Comparison of ENCODE assay signal across 12 cellular contexts in the genomic region with DNA sequence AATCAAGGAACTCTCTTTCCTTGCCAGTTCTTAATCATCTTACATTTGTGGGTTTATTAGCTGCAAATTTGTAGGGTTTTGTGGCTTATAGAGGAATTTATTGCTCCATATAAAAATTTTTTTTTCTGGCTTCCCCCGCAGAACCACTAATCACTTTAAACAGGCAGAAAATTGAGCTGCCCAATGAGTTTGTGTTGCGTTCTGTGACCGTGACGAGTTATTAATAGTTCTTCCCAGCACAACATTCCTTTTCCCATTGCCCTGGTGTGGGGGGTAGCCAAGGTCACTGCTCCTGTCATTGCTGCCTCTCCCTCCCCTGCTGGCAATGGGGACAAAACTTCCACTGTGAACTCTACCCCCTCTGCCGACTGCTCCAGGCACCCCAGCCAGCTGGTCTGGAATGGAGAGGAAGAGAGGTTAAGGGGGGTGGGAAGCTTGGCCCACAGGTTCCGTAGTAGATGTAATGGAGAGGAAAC. TPM values are rescaled to one million over a fixed set of nuclear protein-coding genes. Genes with fewer than 3 reads are reported as not detected.
A peak's percentile ranks its signal among the peaks of the same experiment; 100 is the strongest.
DNase-seq lines count a peak whose midpoint lies in the region; ATAC-seq and TF ChIP-seq lines count a peak whose summit lies in the region.
"Had no signal": no experiment of that assay in that cellular context is flagged by ENCODE, and none has a peak within 500 bp of the region (broad histone marks: within the 10 kb centered on the region; RNA-seq: fewer than 3 reads in every experiment).

No MANE protein-coding gene starts in this region.

- intact Hi-C loops in left cardiac atrium (cut with DNase I): no loop called here
- intact Hi-C loops in psoas muscle (cut with DNase I): no loop called here

- in situ Hi-C loops in astrocyte of the spinal cord (cut with HindIII; ENCODE audit: low sequenced_read_pairs): no loop called here

- WGBS in psoas muscle, 3 donors: 12 to 16% (median 14%) methylated on average over 6 of the region's 6 CpGs

- peaks cover 14% of the 10 kb centered on the region for H3K4me1 ChIP-seq in psoas muscle
- H3K4me1 ChIP-seq: Peyer's patch had no signal

- no peaks in the 10 kb centered on the region for H3K27me3 ChIP-seq in psoas muscle (ENCODE audit: insufficient read depth in 3 of 3, low read length in 2 of 3)
- H3K27me3 ChIP-seq: BE2C, Peyer's patch had no signal

- TF ChIP-seq CTCF in astrocyte of the spinal cord (IDR thresholded peaks at IDR 0.05; ENCODE audit: low read depth, low read length): no peak
- TF ChIP-seq CTCF in psoas muscle (IDR thresholded peaks at IDR 0.05): no peak

- H3K4me3 ChIP-seq in astrocyte of the spinal cord (ENCODE audit: low read depth, low read length): no peak overlapping the region
- H3K4me3 ChIP-seq in psoas muscle: no peak overlapping the region
- H3K4me3 ChIP-seq: Peyer's patch had no signal

- H3K27ac ChIP-seq in psoas muscle: peak overlapping the region; percentile 27
- H3K27ac ChIP-seq: Peyer's patch had no signal

- no peaks in the 10 kb centered on the region for H3K36me3 ChIP-seq in psoas muscle (ENCODE audit: insufficient read depth in 1 of 2, low read depth in 1 of 2)
- H3K36me3 ChIP-seq: BE2C, Peyer's patch had no signal

- no peaks in the 10 kb centered on the region for H3K9me3 ChIP-seq in psoas muscle
- H3K9me3 ChIP-seq: BE2C, Peyer's patch had no signal

- DNase-seq in DMS79 treated with DMSO at 0.1 percent for 48 hours (lab: John Stamatoyannopoulos, UW) (peak; percentile 28), astrocyte of the spinal cord (ENCODE audit: low read depth, low spot score) (peak; percentile 38), left cardiac atrium (peak; percentile 38), psoas muscle (peak in 1 of 2 donors; percentile 57), NCI-H2171 (lab: John Stamatoyannopoulos, UW) (no peak)
- no peak for DNase-seq in activated CD8-positive, alpha-beta memory T cell treated with anti-CD3 and anti-CD28 coated beads, Interleukin-2, amount 50 U/mL, for 4 hours
- DNase-seq: BE2C; effector CD8-positive, alpha-beta T cell; Peyer's patch; T1000 had no signal

- ATAC-seq in left cardiac atrium (peak; percentile 75 to 85), psoas muscle (peak; percentile 63 to 86 (median 78)), GM18511 (IDR thresholded peaks at IDR 0.05; ENCODE audit: unreplicated experiment) (no peak), HG03469 (IDR thresholded peaks at IDR 0.05; ENCODE audit: unreplicated experiment) (no peak)

RNA-seq across cellular contexts. Expression of gene UBE2T, which starts 55.1 kb away (rescaled TPM):
- total RNA-seq in left cardiac atrium (10 to 100 TPM in 1 of 2 donors, 1 to 10 TPM in 1; 6.1 to 10.2 TPM), psoas muscle (10 to 100 TPM in 2 of 4 donors, 1 to 10 TPM in 2; 4.9 to 11.5 (median 7.6) TPM)
- 10 to 100 TPM; 10.7 to 38.5 (median 19.6) TPM for polyA plus RNA-seq in psoas muscle

Comparison
In these comparisons a context has a peak if more than half of its experiments do, and no peak if none do; other contexts are left out.
1. DNase-seq: peak in DMS79 treated with DMSO at 0.1 percent for 48 hours (single experiment), astrocyte of the spinal cord (single experiment) and left cardiac atrium (single experiment); none in activated CD8-positive, alpha-beta memory T cell treated with anti-CD3 and anti-CD28 coated beads, Interleukin-2, amount 50 U/mL, for 4 hours (single experiment) and NCI-H2171 (single experiment).
2. ATAC-seq: peak in left cardiac atrium (2 of 2) and psoas muscle (4 of 4); none in GM18511 (single experiment) and HG03469 (single experiment).